ENCODE assay signal across 8 cellular contexts in genomic region chr3:4984511-4984864, GRCh38. TPM values are rescaled to one million over a fixed set of nuclear protein-coding genes. Genes with fewer than 3 reads are reported as not detected.
DNase-seq lines count a peak whose midpoint lies in the region; ATAC-seq and TF ChIP-seq lines count a peak whose summit lies in the region.

No MANE protein-coding gene starts in this region.

- peaks cover 30% of the 10 kb centered on the region for H3K36me3 Mint-ChIP-seq in MCF 10A (ENCODE audit: insufficient read depth, unreplicated experiment)

- BruUV-seq in MCF 10A (replicated peaks; lab: Mats Ljungman, UMichigan): no TSS peak

- intact Hi-C loops in left ventricle myocardium inferior (cut with micrococcal nuclease) (loop anchor here (5.0 to 10.0 kb wide), 2 partner anchors 157 to 270 kb away; no protein-coding TSS in a partner anchor), left cardiac atrium (cut with DNase I) (loop anchor here (5.0 to 10.0 kb wide), 3 partner anchors 38 to 260 kb away; no protein-coding TSS in a partner anchor), MCF 10A (cut with micrococcal nuclease) (loop anchor here (10.0 kb wide), 1 partner anchor 200 kb away; the partner anchor contains the start of gene EDEM1)

- DNase-seq in left ventricle myocardium inferior: no peak
- no peak for DNase-seq in left cardiac atrium
- peak; percentile 42 for DNase-seq in MCF 10A (ENCODE audit: unreplicated experiment)
- DNase-seq in GM10248 (ENCODE audit: extremely low spot score): no peak

- H3K9me3 ChIP-seq in left ventricle myocardium inferior (replicated peaks) (no peaks in the 10 kb centered on the region), mucosa of stomach (ENCODE audit: control insufficient read depth, low read length) (no peaks in the 10 kb centered on the region)

- 74% methylated on average over 9 of the region's 9 CpGs for WGBS in urinary bladder

- CTCF ChIA-PET in MCF 10A (lab: Yijun Ruan, JAX) (interaction anchor here (1.0 to 14.5 kb wide), 11 partner anchors 8 to 273 kb away, joined by 3 to 185 read pairs (median 7); no protein-coding TSS in a partner anchor), GM10248 (lab: Yijun Ruan, JAX) (interaction anchor here (1.1 to 6.3 kb wide), 18 partner anchors 8 to 273 kb away, joined by 3 to 40 read pairs (median 6); no protein-coding TSS in a partner anchor)

- H3K4me3 ChIP-seq in left ventricle myocardium inferior (peak overlapping the region; percentile 98), mucosa of stomach (ENCODE audit: low read length) (peak overlapping the region; percentile 47), urinary bladder (ENCODE audit: low read depth, low read length) (no peak overlapping the region)

- no peaks in the 10 kb centered on the region for H3K9me3 Mint-ChIP-seq in MCF 10A (ENCODE audit: unreplicated experiment)

- POLR2A ChIA-PET in MCF 10A (lab: Yijun Ruan, JAX): interaction anchor here (0.6 to 12.4 kb wide), 14 partner anchors 8 to 1861 kb away, joined by 3 to 251 read pairs (median 4); no protein-coding TSS in a partner anchor
- POLR2A ChIA-PET in GM10248 (lab: Yijun Ruan, JAX): interaction anchor here (0.8 to 2.9 kb wide), 14 partner anchors 9 to 273 kb away, joined by 3 to 18 read pairs (median 5); no protein-coding TSS in a partner anchor

- peak overlapping the region; percentile 74 for H3K9ac ChIP-seq in mucosa of stomach (ENCODE audit: low read length)

- peak overlapping the region; percentile 100 for H3K27ac ChIP-seq in left ventricle myocardium inferior (replicated peaks)
- H3K27ac ChIP-seq in urinary bladder (ENCODE audit: low read depth): peak overlapping the region; percentile 53

- peaks cover 46% of the 10 kb centered on the region for H3K4me1 Mint-ChIP-seq in MCF 10A (ENCODE audit: insufficient read depth, unreplicated experiment)

- H3K4me1 ChIP-seq in left ventricle myocardium inferior: peaks cover 87% of the 10 kb centered on the region
- peaks cover 64% of the 10 kb centered on the region for H3K4me1 ChIP-seq in mucosa of stomach (ENCODE audit: control insufficient read depth, insufficient read depth, low read length)
- no peaks in the 10 kb centered on the region for H3K4me1 ChIP-seq in urinary bladder (ENCODE audit: insufficient read depth)

- peak overlapping the region; percentile 71 for H3K27ac Mint-ChIP-seq in MCF 10A (ENCODE audit: low read depth, unreplicated experiment)

- H3K4me3 Mint-ChIP-seq in MCF 10A (ENCODE audit: unreplicated experiment): peak overlapping the region; percentile 40

- peaks cover 23% of the 10 kb centered on the region for H3K36me3 ChIP-seq in left ventricle myocardium inferior
- peaks cover 17% of the 10 kb centered on the region for H3K36me3 ChIP-seq in mucosa of stomach (ENCODE audit: control insufficient read depth, insufficient read depth, low read length)
- H3K36me3 ChIP-seq in urinary bladder (ENCODE audit: insufficient read depth): no peaks in the 10 kb centered on the region

- ATAC-seq in left cardiac atrium (no peak), GM18873 (IDR thresholded peaks at IDR 0.05; ENCODE audit: low FRiP score, unreplicated experiment) (no peak), GM21786 (IDR thresholded peaks at IDR 0.05; ENCODE audit: unreplicated experiment) (no peak)

- H3K27me3 ChIP-seq in left ventricle myocardium inferior (ENCODE audit: low read depth): no peaks in the 10 kb centered on the region
- no peaks in the 10 kb centered on the region for H3K27me3 ChIP-seq in mucosa of stomach (ENCODE audit: control insufficient read depth, insufficient read depth, low read length)

- H3K27me3 Mint-ChIP-seq in MCF 10A (ENCODE audit: insufficient read depth, unreplicated experiment): no peaks in the 10 kb centered on the region

- no peak for TF ChIP-seq CTCF in left ventricle myocardium inferior (IDR thresholded peaks at IDR 0.05; ENCODE audit: borderline replicate concordance)
- no peak for TF ChIP-seq CTCF in MCF 10A (IDR thresholded peaks at IDR 0.05; ENCODE audit: unreplicated experiment)
- TF ChIP-seq CTCF in GM10248 (IDR thresholded peaks at IDR 0.05; ENCODE audit: control extremely low read depth, extremely low read depth, low read depth, missing control alignments): no peak

RNA-seq across cellular contexts. Expression of gene BHLHE40, which starts 5.3 kb away (rescaled TPM):
- total RNA-seq in left ventricle myocardium inferior (33.9 TPM), left cardiac atrium (10 to 100 TPM; 31.1 to 85.6 TPM), MCF 10A (2022) (16.8 and 27.9 TPM in 2 replicates), urinary bladder (35.7 TPM)
- 57.4 TPM for polyA plus RNA-seq in urinary bladder
